In genomic region chr5:14011089-14012004, GRCh38 we compare ENCODE assay signal across 8 cellular contexts.
A peak's percentile ranks its signal among the peaks of the same experiment; 100 is the strongest.
DNase-seq lines count a peak whose midpoint lies in the region; ATAC-seq lines count a peak whose summit lies in the region.

No MANE protein-coding gene starts in this region.

- no peak overlapping the region for H3K4ac ChIP-seq in mesendoderm (ENCODE audit: low read depth, low read length)

- no peaks in the 10 kb centered on the region for H3K27me3 ChIP-seq in mesendoderm (ENCODE audit: insufficient read depth, low read length, poor library complexity)

- no peaks in the 10 kb centered on the region for H3K36me3 ChIP-seq in mesendoderm (ENCODE audit: control insufficient read depth, insufficient read depth, low read length)

- ATAC-seq in GM19023 (IDR thresholded peaks at IDR 0.05; ENCODE audit: unreplicated experiment) (peak; percentile 97), HG03108 (IDR thresholded peaks at IDR 0.05; ENCODE audit: unreplicated experiment) (peak; percentile 86)

- no peak overlapping the region for H2AK5ac ChIP-seq in mesendoderm (ENCODE audit: low read length)

- H3K4me2 ChIP-seq in mesendoderm (ENCODE audit: low read length) = peak overlapping the region; percentile 79

- no peaks in the 10 kb centered on the region for H3K79me1 ChIP-seq in mesendoderm (ENCODE audit: low read length)

- no peaks in the 10 kb centered on the region for H3K79me2 ChIP-seq in mesendoderm (ENCODE audit: control insufficient read depth, insufficient read depth, low read length)

- peak overlapping the region; percentile 8 for H3K27ac ChIP-seq in mesendoderm (ENCODE audit: low read depth, low read length)

- no peaks in the 10 kb centered on the region for H3K4me1 ChIP-seq in mesendoderm (ENCODE audit: control insufficient read depth, low read depth, low read length)

- no peak overlapping the region for H2BK120ac ChIP-seq in mesendoderm (ENCODE audit: low read depth, low read length)

- H3K9ac ChIP-seq in mesendoderm (ENCODE audit: low read length) = peak overlapping the region; percentile 76

- H3K23ac ChIP-seq in mesendoderm (ENCODE audit: low read length) = no peak overlapping the region

- H2BK5ac ChIP-seq in mesendoderm (ENCODE audit: low read length) = no peak overlapping the region

- no peak overlapping the region for H3K18ac ChIP-seq in mesendoderm (ENCODE audit: low read length)

- no peak overlapping the region for H4K8ac ChIP-seq in mesendoderm (ENCODE audit: low read depth, low read length)

- H2BK15ac ChIP-seq in mesendoderm (replicated peaks; ENCODE audit: low read depth) = no peak overlapping the region

- DNase-seq in C1 segment of cervical spinal cord (lab: John Stamatoyannopoulos, UW) (peak; percentile 7 to 87 (median 70)), NCI-H2171 (lab: John Stamatoyannopoulos, UW) (peak; percentile 94), epidermal melanocyte (ENCODE audit: insufficient read length, low spot score) (peak; percentile 29), mesendoderm (peak; percentile 97)
- peak; percentile 2 for DNase-seq in activated CD4-positive, alpha-beta T cell treated with anti-CD3 and anti-CD28 coated beads, Interleukin-2, amount 50 U/mL, for 1 hour
- DNase-seq in stimulated activated CD8-positive, alpha-beta memory T cell treated with anti-CD3 and anti-CD28 coated beads, Interleukin-15, amount 100 ng/mL, for 48 hours (ENCODE audit: low read depth in 2 of 2) = peak; percentile 36 to 55

- H3K4me3 ChIP-seq in mesendoderm (ENCODE audit: low read length) = peak overlapping the region; percentile 68

- no peak overlapping the region for H4K5ac ChIP-seq in mesendoderm (ENCODE audit: low read length)

- WGBS in mesendoderm (ENCODE audit: extremely low coverage, insufficient coverage, low lambda C conversion rate) = no CpG with 5 or more reads among the region's 74 CpGs

- H3K56ac ChIP-seq in mesendoderm (ENCODE audit: low read length) = peak overlapping the region; percentile 89

Comparison
In these comparisons a context has a peak if more than half of its experiments do, and no peak if none do; other contexts are left out.
1. Peak in every context shown above with its lines: DNase-seq, ATAC-seq, H3K4me3 ChIP-seq and H3K27ac ChIP-seq.
2. DNase-seq: peak in every context shown above with its lines; median percentile 97 in mesendoderm; 94 in NCI-H2171; 70 in C1 segment of cervical spinal cord; 46 in stimulated activated CD8-positive, alpha-beta memory T cell treated with anti-CD3 and anti-CD28 coated beads, Interleukin-15, amount 100 ng/mL, for 48 hours; 29 in epidermal melanocyte; 2 in activated CD4-positive, alpha-beta T cell treated with anti-CD3 and anti-CD28 coated beads, Interleukin-2, amount 50 U/mL, for 1 hour.